10 cellular contexts compared by ENCODE assay signal in genomic region chr10:71621783-71622526, GRCh38.
DNase-seq lines count a peak whose midpoint lies in the region; ATAC-seq and TF ChIP-seq lines count a peak whose summit lies in the region.
"Had no signal": no experiment of that assay in that cellular context is flagged by ENCODE, and none has a peak within 500 bp of the region (broad histone marks: within the 10 kb centered on the region; RNA-seq: fewer than 3 reads in every experiment).

No MANE protein-coding gene starts in this region.

- intact Hi-C loops in right cardiac atrium (cut with DNase I) (no loop called here), sigmoid colon (cut with DNase I) (no loop called here)

- H3K36me3 ChIP-seq in sigmoid colon, result no peaks in the 10 kb centered on the region

- TF ChIP-seq POLR2A in sigmoid colon (IDR thresholded peaks at IDR 0.05), result no peak

- H3K4me3 ChIP-seq in right cardiac atrium (ENCODE audit: low read length) (no peak overlapping the region), sigmoid colon (no peak overlapping the region)

- TF ChIP-seq EP300 in sigmoid colon (IDR thresholded peaks at IDR 0.05), result no peak

- H3K27ac ChIP-seq in right cardiac atrium (ENCODE audit: low read length), result no peak overlapping the region
- H3K27ac ChIP-seq in sigmoid colon, result peak overlapping the region; percentile 48 to 86 (median 56)

- TF ChIP-seq CTCF in sigmoid colon (IDR thresholded peaks at IDR 0.05), result no peak

- H3K27me3 ChIP-seq in right cardiac atrium (ENCODE audit: control insufficient read depth, insufficient read depth) (no peaks in the 10 kb centered on the region), sigmoid colon (no peaks in the 10 kb centered on the region)

- peak; percentile 24 to 28 for ATAC-seq in right cardiac atrium
- ATAC-seq in GM18511 (IDR thresholded peaks at IDR 0.05; ENCODE audit: unreplicated experiment), result no peak
- ATAC-seq in GM21786 (IDR thresholded peaks at IDR 0.05; ENCODE audit: unreplicated experiment), result no peak
- no peak for ATAC-seq in GM18873 (IDR thresholded peaks at IDR 0.05; ENCODE audit: low FRiP score, unreplicated experiment)
- ATAC-seq: naive thymus-derived CD8-positive, alpha-beta T cell had no signal

- H3K4me1 ChIP-seq in right cardiac atrium (ENCODE audit: control insufficient read depth, insufficient read depth, low read length) (peaks cover 16% of the 10 kb centered on the region), sigmoid colon (peaks cover 0 to 40% (median 30%) of the 10 kb centered on the region in 4 donors)

- DNase-seq in H4 (ENCODE audit: low spot score) (peak; percentile 55), anterior cingulate cortex (lab: John Stamatoyannopoulos, UW) (peak in 30 of 58 donors; percentile 12 to 63 (median 30)), right cardiac atrium (no peak), sigmoid colon (no peak), D341Med (ENCODE audit: low spot score) (no peak)
- DNase-seq: activated naive CD4-positive, alpha-beta T cell; naive thymus-derived CD8-positive, alpha-beta T cell had no signal

- H3K9me3 ChIP-seq in right cardiac atrium (ENCODE audit: control insufficient read depth, low read length) (no peaks in the 10 kb centered on the region), sigmoid colon (no peaks in the 10 kb centered on the region)

- WGBS in right cardiac atrium, result 69% methylated on average over 11 of the region's 11 CpGs
- WGBS in sigmoid colon, 2 donors, result 79 to 89% methylated on average over 11 of the region's 11 CpGs

Comparison
In these comparisons a context has a peak if more than half of its experiments do, and no peak if none do; other contexts are left out.
1. DNase-seq: peak in H4 (single experiment) and anterior cingulate cortex (30 of 58); none in right cardiac atrium (0 of 3), sigmoid colon (single experiment) and D341Med (single experiment).
2. ATAC-seq: peak in right cardiac atrium (2 of 2); none in GM18511 (single experiment), GM21786 (single experiment) and GM18873 (single experiment).